ENCODE assay signal across 8 cellular contexts in the genomic region with DNA sequence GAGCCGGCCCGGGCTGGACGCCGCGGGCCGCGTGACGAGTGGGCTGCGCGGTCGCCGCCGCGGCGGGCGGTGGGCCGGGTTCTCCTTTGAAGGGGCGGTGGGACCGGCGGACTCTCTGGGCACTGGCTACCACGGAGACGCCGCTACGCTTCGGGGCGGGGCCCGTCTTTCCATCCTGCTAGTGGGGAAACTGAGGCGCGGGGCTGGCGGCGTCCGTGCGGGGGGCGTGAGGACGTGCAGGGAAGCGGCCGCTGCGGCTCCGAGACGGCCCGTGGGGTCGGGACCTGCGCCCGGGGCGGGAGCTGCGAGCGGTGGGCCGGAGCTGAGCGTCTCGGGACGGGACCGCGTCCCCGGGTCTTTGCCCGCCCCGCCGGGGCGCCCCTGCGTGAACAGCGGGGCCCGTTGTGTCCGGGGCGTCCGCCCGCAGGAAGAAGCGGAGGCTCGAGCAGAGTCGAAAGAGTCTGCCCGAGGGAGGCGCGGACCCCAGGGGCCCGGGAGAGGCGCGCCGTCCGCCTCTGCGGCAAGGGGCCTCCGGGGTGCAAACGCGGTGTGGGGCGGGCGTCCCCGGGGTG. TPM values are rescaled to one million over a fixed set of nuclear protein-coding genes. Genes with fewer than 3 reads are reported as not detected.
A peak's percentile ranks its signal among the peaks of the same experiment; 100 is the strongest.
DNase-seq lines count a peak whose midpoint lies in the region; ATAC-seq and TF ChIP-seq lines count a peak whose summit lies in the region.

No MANE protein-coding gene starts in this region.

- H3K36me3 ChIP-seq in adipocyte (ENCODE audit: control insufficient read depth, insufficient read depth, low read length, severe bottlenecking) (peaks cover 5% of the 10 kb centered on the region), lung (ENCODE audit: control insufficient read depth in 2 of 2, insufficient read depth in 2 of 2, low read length in 2 of 2) (peaks cover 0 to 4% of the 10 kb centered on the region in 2 donors)

- ATAC-seq in GM19023 (IDR thresholded peaks at IDR 0.05; ENCODE audit: unreplicated experiment) = peak; percentile 25
- ATAC-seq in HG03108 (IDR thresholded peaks at IDR 0.05; ENCODE audit: unreplicated experiment) = peak; percentile 6
- no peak for ATAC-seq in lung (ENCODE audit: insufficient read depth, low FRiP score)

- H3K4me1 ChIP-seq in adipocyte (ENCODE audit: control insufficient read depth, insufficient read depth, low read length) (peaks cover 16% of the 10 kb centered on the region), lung (ENCODE audit: control insufficient read depth in 2 of 2, insufficient read depth in 2 of 2, low read length in 2 of 2) (peaks cover 8 to 9% of the 10 kb centered on the region in 2 donors)

- no peak for DNase-seq in AG09309 (ENCODE audit: low read depth)
- peak; percentile 36 for DNase-seq in adipocyte (ENCODE audit: low read depth)
- DNase-seq in lung (ENCODE audit: low spot score) = no peak
- DNase-seq in NCI-H1092 (lab: John Stamatoyannopoulos, UW) = no peak
- DNase-seq in COLO668 (lab: John Stamatoyannopoulos, UW; ENCODE audit: unreplicated experiment) = no peak
- no peak for DNase-seq in occipital lobe (lab: John Stamatoyannopoulos, UW)

- TF ChIP-seq CTCF in AG09309 (IDR thresholded peaks at IDR 0.05; ENCODE audit: control insufficient read depth, insufficient read depth, low read depth, low read length, missing control alignments) (no peak), lung (IDR thresholded peaks at IDR 0.05; ENCODE audit: control extremely low read depth, extremely low read depth) (no peak)

- H3K9me3 ChIP-seq in adipocyte (ENCODE audit: control insufficient read depth, low read length) = no peaks in the 10 kb centered on the region
- H3K9me3 ChIP-seq in lung (ENCODE audit: control insufficient read depth in 2 of 2, insufficient read depth in 1 of 2, low read length in 1 of 2) = no peaks in the 10 kb centered on the region

- H3K27ac ChIP-seq in lung (ENCODE audit: low read depth in 1 of 2, low read length in 1 of 2) = peak overlapping the region; percentile 75 to 77

- H3K27me3 ChIP-seq in adipocyte (replicated peaks; ENCODE audit: control insufficient read depth, insufficient read depth, low read length) = no peaks in the 10 kb centered on the region
- no peaks in the 10 kb centered on the region for H3K27me3 ChIP-seq in lung (ENCODE audit: control insufficient read depth, insufficient read depth)

- H3K9ac ChIP-seq in adipocyte (ENCODE audit: low read length) = peak overlapping the region; percentile 87

- peak overlapping the region; percentile 61 for H3K4me3 ChIP-seq in AG09309 (ENCODE audit: control insufficient read depth, low read depth, low read length)
- H3K4me3 ChIP-seq in adipocyte (ENCODE audit: low read length) = peak overlapping the region; percentile 94
- peak overlapping the region; percentile 77 for H3K4me3 ChIP-seq in lung

- 1 to 2% methylated on average over 45 to 83 of the region's 83 CpGs for WGBS in lung, 2 donors

RNA-seq across cellular contexts. Expression of a gene that starts 0.5 kb away (rescaled TPM):
- 10 to 100 TPM; 29.9 to 38.4 TPM for total RNA-seq in lung
- 10 to 100 TPM; 20.4 to 31.7 TPM for polyA plus RNA-seq in lung
- 35.1 TPM for total RNA-seq in occipital lobe
